Comparison of ENCODE assay signal across 8 cellular contexts in genomic region chr1:218460367-218460766, GRCh38.
DNase-seq lines count a peak whose midpoint lies in the region; ATAC-seq, FAIRE-seq and TF ChIP-seq lines count a peak whose summit lies in the region.

No MANE protein-coding gene starts in this region.

- H3K27ac ChIP-seq in RWPE1 (peak overlapping the region; percentile 75), small intestine (ENCODE audit: low read depth in 1 of 2, low read length in 1 of 2) (no peak overlapping the region)

- in situ Hi-C loops in G401 (cut with HindIII; ENCODE audit: low sequenced_read_pairs), result no loop called here

- FAIRE-seq in small intestine (lab: Jason Lieb, UNC), result no peak

- H3K9me3 Mint-ChIP-seq in T-cell, result no peaks in the 10 kb centered on the region

- no peak overlapping the region for H3K4me3 Mint-ChIP-seq in T-cell

- no peak overlapping the region for H3K4me3 ChIP-seq in fibroblast of villous mesenchyme (ENCODE audit: low read depth, low read length)
- H3K4me3 ChIP-seq in small intestine (ENCODE audit: low read depth in 1 of 2, low read length in 2 of 2), result no peak overlapping the region

- no peaks in the 10 kb centered on the region for H3K9me3 ChIP-seq in small intestine (ENCODE audit: control insufficient read depth, low read depth)

- no peaks in the 10 kb centered on the region for H3K4me1 Mint-ChIP-seq in T-cell

- no peak for TF ChIP-seq CTCF in RWPE1 (conservative IDR thresholded peaks at IDR 0.05; ENCODE audit: low read depth)
- TF ChIP-seq CTCF in fibroblast of villous mesenchyme (IDR thresholded peaks at IDR 0.05; ENCODE audit: insufficient read depth, low read depth, low read length), result no peak

- DNase-seq in G401 (ENCODE audit: low spot score) (peak; percentile 30), RWPE1 (ENCODE audit: low spot score) (no peak), fibroblast of villous mesenchyme (ENCODE audit: low read depth) (peak; percentile 74), pons (ENCODE audit: low spot score) (peak; percentile 48), small intestine (no peak), T-cell (no peak)

- POLR2A ChIA-PET in RWPE1 (lab: Yijun Ruan, JAX; ENCODE audit: low non-redundant PET) (no interaction called here), T-cell (lab: Charles Lee) (no interaction called here)

- CTCF ChIA-PET in RWPE1 (lab: Yijun Ruan, JAX), result no interaction called here
- CTCF ChIA-PET in T-cell (lab: Charles Lee), result no interaction called here

- no peaks in the 10 kb centered on the region for H3K36me3 ChIP-seq in small intestine (ENCODE audit: control insufficient read depth in 2 of 2, insufficient read depth in 2 of 2, low read length in 2 of 2)

- no peaks in the 10 kb centered on the region for H3K36me3 Mint-ChIP-seq in T-cell

- no peaks in the 10 kb centered on the region for H3K4me1 ChIP-seq in small intestine (ENCODE audit: control insufficient read depth in 2 of 2, insufficient read depth in 1 of 2, low read depth in 1 of 2, low read length in 1 of 2)

- H3K27ac Mint-ChIP-seq in T-cell, result no peak overlapping the region

- ATAC-seq in GM18517 (IDR thresholded peaks at IDR 0.05; ENCODE audit: unreplicated experiment) (no peak), HG03175 (IDR thresholded peaks at IDR 0.05; ENCODE audit: unreplicated experiment) (no peak), T-cell (replicated peaks in 1 of 4) (no peak)

- WGBS in small intestine, 3 donors, result 31 to 65% (median 51%) methylated on average over 3 of the region's 3 CpGs

- H3K27me3 ChIP-seq in small intestine (ENCODE audit: control insufficient read depth in 2 of 2, insufficient read depth in 2 of 2, low read length in 2 of 2), result no peaks in the 10 kb centered on the region

- peaks cover 0 to 14% of the 10 kb centered on the region in 2 donors for H3K27me3 Mint-ChIP-seq in T-cell

Comparison
In these comparisons a context has a peak if more than half of its experiments do, and no peak if none do; other contexts are left out.
1. DNase-seq: peak in G401 (single experiment), fibroblast of villous mesenchyme (single experiment) and pons (single experiment); none in RWPE1 (single experiment), small intestine (single experiment) and T-cell (0 of 34).